Comparison of ENCODE assay signal across 11 cellular contexts in genomic region chr5:157971466-157972324, GRCh38.
DNase-seq lines count a peak whose midpoint lies in the region; ATAC-seq and TF ChIP-seq lines count a peak whose summit lies in the region.
"Had no signal": no experiment of that assay in that cellular context is flagged by ENCODE, and none has a peak within 500 bp of the region (broad histone marks: within the 10 kb centered on the region; RNA-seq: fewer than 3 reads in every experiment).

No MANE protein-coding gene starts in this region.

- ATAC-seq in GM21423 (IDR thresholded peaks at IDR 0.05; ENCODE audit: unreplicated experiment) (no peak), GM21786 (IDR thresholded peaks at IDR 0.05; ENCODE audit: unreplicated experiment) (no peak)

- H3K36me3 ChIP-seq in MG63 (no peaks in the 10 kb centered on the region), NT2/D1 (ENCODE audit: insufficient read depth, insufficient read length, low read length) (no peaks in the 10 kb centered on the region), left ventricle myocardium inferior (no peaks in the 10 kb centered on the region), sigmoid colon (no peaks in the 10 kb centered on the region), spleen (no peaks in the 10 kb centered on the region)
- H3K36me3 ChIP-seq: prostate gland, tibial artery had no signal

- no peaks in the 10 kb centered on the region for H3K36me3 Mint-ChIP-seq in activated CD4-positive, alpha-beta memory T cell treated with anti-CD3 and anti-CD28 coated beads, Interleukin-2, amount 10 ng/mL, durations not matched to agents 7 days and 5 days (ENCODE audit: low read depth)

- H3K9me3 ChIP-seq in MG63 (no peaks in the 10 kb centered on the region), NT2/D1 (ENCODE audit: insufficient read depth, low read length) (no peaks in the 10 kb centered on the region), left ventricle myocardium inferior (replicated peaks) (no peaks in the 10 kb centered on the region), sigmoid colon (no peaks in the 10 kb centered on the region), spleen (no peaks in the 10 kb centered on the region)
- H3K9me3 ChIP-seq: prostate gland, tibial artery had no signal

- H3K27ac Mint-ChIP-seq in activated CD4-positive, alpha-beta memory T cell treated with anti-CD3 and anti-CD28 coated beads, Interleukin-2, amount 10 ng/mL, durations not matched to agents 7 days and 5 days = no peak overlapping the region

- peak overlapping the region; percentile 50 for H3K27ac ChIP-seq in left ventricle myocardium inferior (replicated peaks)
- H3K27ac ChIP-seq in sigmoid colon = peak overlapping the region in 3 of 4 donors; percentile 67 to 76 (median 75)
- H3K27ac ChIP-seq in spleen = no peak overlapping the region
- H3K27ac ChIP-seq: prostate gland, tibial artery had no signal

- H3K27me3 ChIP-seq in MG63 = peaks cover 10% of the 10 kb centered on the region; the same call in 1 of the 2 replicates
- H3K27me3 ChIP-seq in NT2/D1 (ENCODE audit: insufficient read depth, insufficient read length) = no peaks in the 10 kb centered on the region
- H3K27me3 ChIP-seq in left ventricle myocardium inferior (ENCODE audit: low read depth) = no peaks in the 10 kb centered on the region
- H3K27me3 ChIP-seq in sigmoid colon = no peaks in the 10 kb centered on the region
- H3K27me3 ChIP-seq in spleen (replicated peaks in 1 of 7) = peaks cover 0 to 8% (median 0%) of the 10 kb centered on the region in 7 donors
- H3K27me3 ChIP-seq: tibial artery had no signal

- CTCF ChIA-PET in activated CD4-positive, alpha-beta memory T cell treated with anti-CD3 and anti-CD28 coated beads, Interleukin-2, amount 10 ng/mL, durations not matched to agents 7 days and 5 days (lab: Charles Lee) = interaction anchor here (1.1 to 1.4 kb wide), 3 partner anchors 23 to 116 kb away, joined by 3 to 4 read pairs (median 3); no protein-coding TSS in a partner anchor

- no peaks in the 10 kb centered on the region for H3K4me1 ChIP-seq in NT2/D1 (ENCODE audit: insufficient read depth, insufficient read length)
- peaks cover 11% of the 10 kb centered on the region for H3K4me1 ChIP-seq in left ventricle myocardium inferior
- peaks cover 2 to 21% (median 16%) of the 10 kb centered on the region in 4 donors for H3K4me1 ChIP-seq in sigmoid colon
- H3K4me1 ChIP-seq in spleen = no peaks in the 10 kb centered on the region
- H3K4me1 ChIP-seq: prostate gland had no signal

- 57 to 63% methylated on average over 5 of the region's 5 CpGs for WGBS in sigmoid colon, 2 donors
- 62 to 75% (median 69%) methylated on average over 5 of the region's 5 CpGs for WGBS in spleen, 5 donors

- TF ChIP-seq CTCF in left ventricle myocardium inferior (IDR thresholded peaks at IDR 0.05; ENCODE audit: borderline replicate concordance) = no peak
- TF ChIP-seq CTCF in sigmoid colon (IDR thresholded peaks at IDR 0.05) = no peak
- TF ChIP-seq CTCF in spleen (IDR thresholded peaks at IDR 0.05 in 8 of 11, conservative IDR thresholded peaks at IDR 0.05 in 3 of 11) = no peak

- no peak for TF ChIP-seq EP300 in sigmoid colon (IDR thresholded peaks at IDR 0.05)

- intact Hi-C loops in left ventricle myocardium inferior (cut with micrococcal nuclease) = no loop called here
- intact Hi-C loops in sigmoid colon (cut with DNase I) = no loop called here
- intact Hi-C loops in spleen (cut with DNase I; ENCODE audit: low total_unique reads) = no loop called here

- no peak overlapping the region for H3K4me3 ChIP-seq in MG63
- H3K4me3 ChIP-seq in NT2/D1 (ENCODE audit: insufficient read length, low read depth) = no peak overlapping the region
- no peak overlapping the region for H3K4me3 ChIP-seq in left ventricle myocardium inferior
- H3K4me3 ChIP-seq in sigmoid colon = no peak overlapping the region
- no peak overlapping the region for H3K4me3 ChIP-seq in spleen
- H3K4me3 ChIP-seq: prostate gland, tibial artery had no signal

- H3K9ac ChIP-seq in NT2/D1 (ENCODE audit: insufficient read length, low read depth) = peak overlapping the region; percentile 25

- DNase-seq in MG63 (peak; percentile 17), NT2/D1 (ENCODE audit: low read depth, low spot score) (peak; percentile 22), left ventricle myocardium inferior (peak; percentile 21), sigmoid colon (peak; percentile 73), spleen (no peak)
- no peak for DNase-seq in activated CD4-positive, alpha-beta memory T cell treated with anti-CD3 and anti-CD28 coated beads, Interleukin-2, amount 10 ng/mL, durations not matched to agents 7 days and 5 days
- DNase-seq: IMR-90, tibial artery had no signal

- TF ChIP-seq POLR2A in sigmoid colon (IDR thresholded peaks at IDR 0.05) (no peak), spleen (IDR thresholded peaks at IDR 0.05) (no peak)

- no peaks in the 10 kb centered on the region for H3K4me1 Mint-ChIP-seq in activated CD4-positive, alpha-beta memory T cell treated with anti-CD3 and anti-CD28 coated beads, Interleukin-2, amount 10 ng/mL, durations not matched to agents 7 days and 5 days

- H3K9me3 Mint-ChIP-seq in activated CD4-positive, alpha-beta memory T cell treated with anti-CD3 and anti-CD28 coated beads, Interleukin-2, amount 10 ng/mL, durations not matched to agents 7 days and 5 days = no peaks in the 10 kb centered on the region

- POLR2A ChIA-PET in activated CD4-positive, alpha-beta memory T cell treated with anti-CD3 and anti-CD28 coated beads, Interleukin-2, amount 10 ng/mL, durations not matched to agents 7 days and 5 days (lab: Charles Lee) = no interaction called here

- H3K27me3 Mint-ChIP-seq in activated CD4-positive, alpha-beta memory T cell treated with anti-CD3 and anti-CD28 coated beads, Interleukin-2, amount 10 ng/mL, durations not matched to agents 7 days and 5 days = peaks cover 15% of the 10 kb centered on the region

- H3K4me3 Mint-ChIP-seq in activated CD4-positive, alpha-beta memory T cell treated with anti-CD3 and anti-CD28 coated beads, Interleukin-2, amount 10 ng/mL, durations not matched to agents 7 days and 5 days = no peak overlapping the region

Comparison
In these comparisons a context has a peak if more than half of its experiments do, and no peak if none do; other contexts are left out.
1. DNase-seq: peak in MG63 (single experiment), NT2/D1 (single experiment), left ventricle myocardium inferior (single experiment) and sigmoid colon (single experiment); none in spleen (single experiment) and activated CD4-positive, alpha-beta memory T cell treated with anti-CD3 and anti-CD28 coated beads, Interleukin-2, amount 10 ng/mL, durations not matched to agents 7 days and 5 days (single experiment).
2. H3K27ac ChIP-seq: peak in left ventricle myocardium inferior (single experiment) and sigmoid colon (3 of 4); none in spleen (0 of 8).